ENCODE assay signal across 1 cellular context in the genomic region with DNA sequence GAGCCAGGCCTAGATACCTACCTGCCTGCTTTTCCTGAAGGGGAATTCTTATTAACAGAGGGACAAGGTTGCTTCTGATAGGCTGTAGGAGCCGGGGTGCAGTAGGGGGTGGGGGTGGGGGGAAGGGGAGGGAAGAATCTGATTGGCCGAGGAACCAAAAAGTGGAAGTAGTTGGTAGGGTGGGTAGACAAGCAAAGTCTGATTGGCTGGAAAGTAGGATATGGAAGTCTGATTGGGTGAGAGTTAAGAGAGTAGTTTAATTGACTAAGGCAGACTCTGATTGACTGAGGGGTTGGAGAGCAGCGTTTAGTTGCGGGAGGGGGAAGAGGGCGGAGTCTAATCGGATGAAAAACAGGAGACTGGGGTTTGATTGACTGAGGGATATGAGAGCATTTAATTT.
TF ChIP-seq lines count a peak whose summit lies in the region.

No MANE protein-coding gene starts in this region.

TF ChIP-seq in K562, 482 proteins besides CTCF, POLR2A, EP300 and RAD21:
- TF ChIP-seq, protein P1, sequence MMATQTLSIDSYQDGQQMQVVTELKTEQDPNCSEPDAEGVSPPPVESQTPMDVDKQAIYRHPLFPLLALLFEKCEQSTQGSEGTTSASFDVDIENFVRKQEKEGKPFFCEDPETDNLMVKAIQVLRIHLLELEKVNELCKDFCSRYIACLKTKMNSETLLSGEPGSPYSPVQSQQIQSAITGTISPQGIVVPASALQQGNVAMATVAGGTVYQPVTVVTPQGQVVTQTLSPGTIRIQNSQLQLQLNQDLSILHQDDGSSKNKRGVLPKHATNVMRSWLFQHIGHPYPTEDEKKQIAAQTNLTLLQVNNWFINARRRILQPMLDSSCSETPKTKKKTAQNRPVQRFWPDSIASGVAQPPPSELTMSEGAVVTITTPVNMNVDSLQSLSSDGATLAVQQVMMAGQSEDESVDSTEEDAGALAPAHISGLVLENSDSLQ (IDR thresholded peaks at IDR 0.05) = peak; percentile 72
- TF ChIP-seq HIVEP1 (CRISPR knock-in tag; IDR thresholded peaks at IDR 0.05) = no peak
